Comparison of ENCODE assay signal across 8 cellular contexts in genomic region chr16:525520-526180, GRCh38. TPM values are rescaled to one million over a fixed set of nuclear protein-coding genes. Genes with fewer than 3 reads are reported as not detected.
A peak's percentile ranks its signal among the peaks of the same experiment; 100 is the strongest.
DNase-seq lines count a peak whose midpoint lies in the region; ATAC-seq and TF ChIP-seq lines count a peak whose summit lies in the region.

No MANE protein-coding gene starts in this region.

- in situ Hi-C loops in Caki2 (cut with HindIII; ENCODE audit: low pct_unique_long_range_greater_than_20kb, low sequenced_read_pairs), result no loop called here

- H2BK5ac ChIP-seq in neuronal stem cell (ENCODE audit: low read length), result no peak overlapping the region

- H3K23ac ChIP-seq in neuronal stem cell (ENCODE audit: low read depth, low read length, poor library complexity), result peak overlapping the region; percentile 55

- intact Hi-C loops in tibial artery (cut with DNase I; ENCODE audit: low total_unique reads), result no loop called here

- no peak for TF ChIP-seq EP300 in Ishikawa (IDR thresholded peaks at IDR 0.05; ENCODE audit: borderline replicate concordance)

- no peak for ATAC-seq in GM21528 (IDR thresholded peaks at IDR 0.05; ENCODE audit: low FRiP score, unreplicated experiment)

- H2BK15ac ChIP-seq in neuronal stem cell (ENCODE audit: low read length), result no peak overlapping the region

- H3K4me1 ChIP-seq in effector memory CD4-positive, alpha-beta T cell (ENCODE audit: control insufficient read depth, insufficient read depth, low read length, poor library complexity, severe bottlenecking), result peaks cover 29% of the 10 kb centered on the region
- H3K4me1 ChIP-seq in neuronal stem cell (ENCODE audit: control insufficient read depth in 2 of 2, insufficient read depth in 1 of 2, low read depth in 1 of 2, low read length in 2 of 2), result peaks cover 20 to 23% of the 10 kb centered on the region in 2 donors
- peaks cover 0 to 57% (median 38%) of the 10 kb centered on the region in 4 donors for H3K4me1 ChIP-seq in tibial artery

- no peak overlapping the region for H3K18ac ChIP-seq in neuronal stem cell (ENCODE audit: low read length)

- no peak overlapping the region for H2BK12ac ChIP-seq in neuronal stem cell (ENCODE audit: low read length)

- TF ChIP-seq RAD21 in Ishikawa (IDR thresholded peaks at IDR 0.05; ENCODE audit: low read depth), result peak; percentile 27; the same call in 1 of the 2 replicates

- H3K14ac ChIP-seq in neuronal stem cell (ENCODE audit: low read length), result no peak overlapping the region

- H2BK120ac ChIP-seq in neuronal stem cell (ENCODE audit: low read depth, low read length), result no peak overlapping the region

- no peak overlapping the region for H4K8ac ChIP-seq in neuronal stem cell (ENCODE audit: low read depth, low read length)

- H3K79me1 ChIP-seq in neuronal stem cell (ENCODE audit: low read depth, low read length), result peaks cover 24% of the 10 kb centered on the region

- no peaks in the 10 kb centered on the region for H3K36me3 ChIP-seq in effector memory CD4-positive, alpha-beta T cell (ENCODE audit: control insufficient read depth, insufficient read depth, low read length)
- H3K36me3 ChIP-seq in neuronal stem cell (replicated peaks in 1 of 2; ENCODE audit: control insufficient read depth in 2 of 2, insufficient read depth in 2 of 2, low read length in 2 of 2) (peaks cover 13 to 50% of the 10 kb centered on the region in 2 donors), tibial artery (peaks cover 0 to 16% (median 5%) of the 10 kb centered on the region in 3 donors)

- H4K91ac ChIP-seq in neuronal stem cell (ENCODE audit: low read depth, low read length, poor library complexity), result no peak overlapping the region

- H3K4me2 ChIP-seq in neuronal stem cell (ENCODE audit: insufficient read depth, low read length, poor library complexity, severe bottlenecking), result no peak overlapping the region

- H3K27ac ChIP-seq in effector memory CD4-positive, alpha-beta T cell (ENCODE audit: insufficient read depth, low read length, poor library complexity, severe bottlenecking), result peak overlapping the region; percentile 17
- H3K27ac ChIP-seq in neuronal stem cell (replicated peaks; ENCODE audit: low read length) (no peak overlapping the region), tibial artery (peak overlapping the region; percentile 96 to 98)

- no peak overlapping the region for H3K9ac ChIP-seq in neuronal stem cell (ENCODE audit: low read depth, low read length, poor library complexity)

- no peaks in the 10 kb centered on the region for H3K9me3 ChIP-seq in effector memory CD4-positive, alpha-beta T cell (ENCODE audit: control insufficient read depth, low read length)
- no peaks in the 10 kb centered on the region for H3K9me3 ChIP-seq in neuronal stem cell (replicated peaks in 1 of 2; ENCODE audit: control insufficient read depth in 2 of 2, insufficient read depth in 1 of 2, low read depth in 1 of 2, low read length in 2 of 2)
- no peaks in the 10 kb centered on the region for H3K9me3 ChIP-seq in tibial artery

- no peak for TF ChIP-seq CTCF in tibial artery (IDR thresholded peaks at IDR 0.05)

- no CpG with 5 or more reads among the region's 13 CpGs for WGBS in neuronal stem cell (ENCODE audit: extremely low coverage in 2 of 2, insufficient read length in 2 of 2, insufficient replicate concordance in 1 of 2), 2 donors

- no peak overlapping the region for H2AFZ ChIP-seq in neuronal stem cell (ENCODE audit: low read length)

- no peak overlapping the region for H2AK5ac ChIP-seq in neuronal stem cell (ENCODE audit: low read depth, low read length)

- no peak overlapping the region for H3K4me3 ChIP-seq in effector memory CD4-positive, alpha-beta T cell (ENCODE audit: insufficient read depth, low read depth, low read length, poor library complexity, severe bottlenecking)
- H3K4me3 ChIP-seq in neuronal stem cell (ENCODE audit: low read length in 2 of 2) (peak overlapping the region in 1 of 2 donors; percentile 94), tibial artery (peak overlapping the region; percentile 69 to 79)

- DNase-seq in Caki2 (ENCODE audit: low read depth) (peak; percentile 97), neuronal stem cell (ENCODE audit: low spot score) (no peak), tibial artery (no peak), 8988T (no peak)
- peak; percentile 63 to 72 for DNase-seq in activated CD4-positive, alpha-beta T cell treated with anti-CD3 and anti-CD28 coated beads, Interleukin-2, amount 50 U/mL, for 4 hours
- DNase-seq in effector memory CD4-positive, alpha-beta T cell, result peak in 2 of 3 donors; percentile 21 to 27

- H3K27me3 ChIP-seq in effector memory CD4-positive, alpha-beta T cell (replicated peaks; ENCODE audit: control insufficient read depth, insufficient read depth, low read length, poor library complexity, severe bottlenecking), result no peaks in the 10 kb centered on the region
- no peaks in the 10 kb centered on the region for H3K27me3 ChIP-seq in neuronal stem cell (ENCODE audit: control insufficient read depth in 3 of 3, insufficient read depth in 3 of 3, low read depth in 1 of 3, low read length in 3 of 3)
- H3K27me3 ChIP-seq in tibial artery, result no peaks in the 10 kb centered on the region

- no peak overlapping the region for H3K4ac ChIP-seq in neuronal stem cell (ENCODE audit: low read length)

TF ChIP-seq in Ishikawa, 13 proteins besides CTCF, POLR2A, EP300 and RAD21:
- TF ChIP-seq YY1 (IDR thresholded peaks at IDR 0.05; ENCODE audit: low read depth) (no peak), NFIC (IDR thresholded peaks at IDR 0.05) (0 out of 2 replicates have a peak, but pooled peaks have one; percentile 6), TEAD4 (IDR thresholded peaks at IDR 0.05) (peak; percentile 36; the same call in 1 of the 2 replicates), FOXM1 (IDR thresholded peaks at IDR 0.05; ENCODE audit: borderline replicate concordance, low read depth) (no peak), MAX (IDR thresholded peaks at IDR 0.05) (peak; percentile 58; the same call in 1 of the 2 replicates)

RNA-seq across cellular contexts. Expression of gene CAPN15, which starts 1.9 kb away (rescaled TPM):
- 60.1 and 70.1 TPM in 2 replicates for total RNA-seq in Caki2 (2014; rRNA removed; shearing (Covaris generic); ENCODE audit: low replicate concordance)
- polyA plus RNA-seq in neuronal stem cell (2013, experiment 1 of 2), result 19.7 TPM
- 19.6 TPM for polyA plus RNA-seq in neuronal stem cell (2013, experiment 2 of 2)

RNA-seq across cellular contexts. Expression of gene PRR35, which starts 34.5 kb away (rescaled TPM):
- total RNA-seq in Caki2 (2014; rRNA removed; shearing (Covaris generic); ENCODE audit: low replicate concordance), result not detected in 2 replicates
- polyA plus RNA-seq in neuronal stem cell (2013, experiment 1 of 2), result 0.17 TPM
- polyA plus RNA-seq in neuronal stem cell (2013, experiment 2 of 2), result 0.21 TPM

RNA-seq across cellular contexts. Expression of gene NHLRC4, which starts 41.2 kb away (rescaled TPM):
- total RNA-seq in Caki2 (2014; rRNA removed; shearing (Covaris generic); ENCODE audit: low replicate concordance), result 1.2 and 4.0 TPM in 2 replicates
- polyA plus RNA-seq in neuronal stem cell (2013, experiment 1 of 2), result 0.04 TPM
- 0.04 TPM for polyA plus RNA-seq in neuronal stem cell (2013, experiment 2 of 2)

RNA-seq across cellular contexts. Expression of gene PIGQ, which starts 44.1 kb away (rescaled TPM):
- total RNA-seq in Caki2 (2014; rRNA removed; shearing (Covaris generic); ENCODE audit: low replicate concordance), result 53.4 and 65.5 TPM in 2 replicates
- 23.9 TPM for polyA plus RNA-seq in neuronal stem cell (2013, experiment 1 of 2)
- polyA plus RNA-seq in neuronal stem cell (2013, experiment 2 of 2), result 22.8 TPM

Comparison
In these comparisons a context has a peak if more than half of its experiments do, and no peak if none do; other contexts are left out.
1. DNase-seq: peak in Caki2 (single experiment), activated CD4-positive, alpha-beta T cell treated with anti-CD3 and anti-CD28 coated beads, Interleukin-2, amount 50 U/mL, for 4 hours (2 of 2) and effector memory CD4-positive, alpha-beta T cell (2 of 3); none in neuronal stem cell (single experiment), tibial artery (0 of 2) and 8988T (single experiment).